Comparison of ENCODE assay signal across 8 cellular contexts in the genomic region with DNA sequence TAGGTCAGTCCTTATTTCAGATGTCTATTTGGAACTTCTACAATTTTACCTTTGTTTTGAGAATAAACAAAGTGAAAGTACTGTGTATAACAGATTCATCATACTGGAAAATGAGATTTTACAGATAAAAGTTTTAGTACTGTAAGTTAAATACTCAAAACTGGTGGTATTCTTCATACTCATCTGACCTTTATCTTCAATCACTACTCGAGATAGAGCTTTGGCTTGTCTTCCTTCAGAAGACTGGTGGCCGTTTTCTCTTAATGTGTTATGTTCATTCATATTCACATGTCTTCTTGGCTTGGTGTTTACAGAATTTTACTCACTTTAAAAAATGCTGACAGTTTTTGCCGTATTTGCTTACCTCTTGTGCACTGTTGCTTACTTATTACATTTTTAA. TPM values are rescaled to one million over a fixed set of nuclear protein-coding genes. Genes with fewer than 3 reads are reported as not detected.
DNase-seq lines count a peak whose midpoint lies in the region; TF ChIP-seq lines count a peak whose summit lies in the region.

No MANE protein-coding gene starts in this region.

- intact Hi-C loops in esophagus squamous epithelium (cut with DNase I) (no loop called here), spleen (cut with DNase I; ENCODE audit: low total_unique reads) (no loop called here)

- H3K4me3 ChIP-seq in SK-N-MC (peak overlapping the region; percentile 90), esophagus squamous epithelium (peak overlapping the region in 3 of 4 donors; percentile 85 to 99 (median 94)), spleen (peak overlapping the region in 7 of 8 donors; percentile 71 to 95 (median 89))

- DNase-seq in NCI-H82 (lab: John Stamatoyannopoulos, UW): peak; percentile 11
- DNase-seq in NCI-H82 treated with DMSO at 0.1 percent for 48 hours (lab: John Stamatoyannopoulos, UW; ENCODE audit: unreplicated experiment): no peak
- DNase-seq in SK-N-MC (ENCODE audit: low read depth, low spot score): no peak
- DNase-seq in esophagus squamous epithelium (lab: John Stamatoyannopoulos, UW): no peak
- DNase-seq in spleen: no peak
- DNase-seq in stimulated activated CD4-positive, alpha-beta T cell treated with anti-CD3 and anti-CD28 coated beads, Interleukin-2, amount 100 ng/mL, for 24 hours: no peak
- no peak for DNase-seq in SW480 (ENCODE audit: low spot score)
- DNase-seq in NCI-H146 (lab: John Stamatoyannopoulos, UW): no peak

- TF ChIP-seq CTCF in esophagus squamous epithelium (IDR thresholded peaks at IDR 0.05) (no peak), spleen (IDR thresholded peaks at IDR 0.05 in 8 of 11, conservative IDR thresholded peaks at IDR 0.05 in 3 of 11) (no peak)

- peak overlapping the region; percentile 71 for H3K9ac ChIP-seq in SK-N-MC (ENCODE audit: insufficient read length)

- H3K36me3 ChIP-seq in SK-N-MC (ENCODE audit: insufficient read depth, low read length): no peaks in the 10 kb centered on the region
- H3K36me3 ChIP-seq in esophagus squamous epithelium: no peaks in the 10 kb centered on the region
- no peaks in the 10 kb centered on the region for H3K36me3 ChIP-seq in spleen

- WGBS in esophagus squamous epithelium, 2 donors: 11 to 18% methylated on average over 3 of the region's 3 CpGs
- WGBS in spleen, 5 donors: 20 to 35% (median 22%) methylated on average over 3 of the region's 3 CpGs

- H3K27me3 ChIP-seq in esophagus squamous epithelium (no peaks in the 10 kb centered on the region), spleen (replicated peaks in 1 of 7) (no peaks in the 10 kb centered on the region)

- TF ChIP-seq POLR2A in esophagus squamous epithelium (IDR thresholded peaks at IDR 0.05) (no peak), spleen (IDR thresholded peaks at IDR 0.05) (no peak)

- H3K4me1 ChIP-seq in esophagus squamous epithelium (peaks cover 19 to 73% (median 24%) of the 10 kb centered on the region in 3 donors), spleen (peaks cover 23 to 86% (median 63%) of the 10 kb centered on the region in 6 donors)

- no peak overlapping the region for H3K27ac ChIP-seq in SK-N-MC
- H3K27ac ChIP-seq in esophagus squamous epithelium: peak overlapping the region in 2 of 4 donors; percentile 95 to 98
- peak overlapping the region; percentile 90 to 99 (median 96) for H3K27ac ChIP-seq in spleen

- H3K9me3 ChIP-seq in SK-N-MC (ENCODE audit: low read depth, low read length): no peaks in the 10 kb centered on the region
- no peaks in the 10 kb centered on the region for H3K9me3 ChIP-seq in esophagus squamous epithelium
- no peaks in the 10 kb centered on the region for H3K9me3 ChIP-seq in spleen

RNA-seq across cellular contexts. Expression of a gene that starts 2.1 kb away (rescaled TPM):
- total RNA-seq in esophagus squamous epithelium (10 to 100 TPM in 3 of 4 donors, 1 to 10 TPM in 1; 8.4 to 21.2 (median 13.3) TPM), spleen (10 to 100 TPM; 31.4 to 48.8 (median 40.3) TPM)
- 1 to 10 TPM; 4.8 to 8.9 (median 5.7) TPM for polyA plus RNA-seq in spleen
